ENCODE assay signal across 11 cellular contexts in genomic region chr3:65596511-65597224, GRCh38.
DNase-seq lines count a peak whose midpoint lies in the region.
"Had no signal": no experiment of that assay in that cellular context is flagged by ENCODE, and none has a peak within 500 bp of the region (broad histone marks: within the 10 kb centered on the region; RNA-seq: fewer than 3 reads in every experiment).

No MANE protein-coding gene starts in this region.

- in situ Hi-C loops in G401 (cut with HindIII; ENCODE audit: low sequenced_read_pairs), result no loop called here

- peak overlapping the region; percentile 33 for H3K4me3 ChIP-seq in rectal smooth muscle tissue (ENCODE audit: low read length)

- H3K36me3 ChIP-seq in rectal smooth muscle tissue (ENCODE audit: control insufficient read depth, insufficient read depth, low read length), result no peaks in the 10 kb centered on the region

- DNase-seq in G401 (ENCODE audit: low spot score) (peak; percentile 29), NCI-H82 treated with DMSO at 0.1 percent for 48 hours (lab: John Stamatoyannopoulos, UW; ENCODE audit: unreplicated experiment) (peak; percentile 24), head of caudate nucleus (peak in 38 of 42 donors; percentile 13 to 76 (median 39)), mesenteric fat pad (ENCODE audit: low spot score) (no peak), NCI-H345 treated with DMSO at 0.1 percent for 48 hours (lab: John Stamatoyannopoulos, UW; ENCODE audit: unreplicated experiment) (no peak)
- no peak for DNase-seq in stimulated activated naive CD4-positive, alpha-beta T cell (lab: John Stamatoyannopoulos, UW)
- no peak for DNase-seq in activated CD4-positive, alpha-beta T cell treated with anti-CD3 and anti-CD28 coated beads for 4 hours
- DNase-seq: activated naive CD8-positive, alpha-beta T cell treated with anti-CD3 and anti-CD28 coated beads, Interleukin-2, amount 10 ng/mL, durations not matched to agents 7 days and 5 days; Caco-2; NCI-H2081 treated with DMSO at 0.1 percent for 48 hours had no signal

- no peak overlapping the region for H3K27ac ChIP-seq in rectal smooth muscle tissue (ENCODE audit: low read depth, low read length)

- no peaks in the 10 kb centered on the region for H3K4me1 ChIP-seq in rectal smooth muscle tissue (ENCODE audit: control insufficient read depth, insufficient read depth, low read length)

- no peaks in the 10 kb centered on the region for H3K27me3 ChIP-seq in rectal smooth muscle tissue (ENCODE audit: control insufficient read depth, insufficient read depth, low read length)

- intact Hi-C loops in head of caudate nucleus (cut with DNase I), result loop anchor here (10.0 kb wide), 1 partner anchor 112 kb away; no protein-coding TSS in a partner anchor

- no peak overlapping the region for H3K9ac ChIP-seq in rectal smooth muscle tissue (ENCODE audit: low read length)

Comparison
In these comparisons a context has a peak if more than half of its experiments do, and no peak if none do; other contexts are left out.
1. DNase-seq: peak in G401 (single experiment), NCI-H82 treated with DMSO at 0.1 percent for 48 hours (single experiment) and head of caudate nucleus (38 of 42); none in stimulated activated naive CD4-positive, alpha-beta T cell (0 of 6), mesenteric fat pad (single experiment), activated CD4-positive, alpha-beta T cell treated with anti-CD3 and anti-CD28 coated beads for 4 hours (0 of 2) and NCI-H345 treated with DMSO at 0.1 percent for 48 hours (single experiment).